In genomic region chr14:100651999-100652508, GRCh38 we compare ENCODE assay signal across 17 cellular contexts.
"Had no signal": no experiment of that assay in that cellular context is flagged by ENCODE, and none has a peak within 500 bp of the region (broad histone marks: within the 10 kb centered on the region; RNA-seq: fewer than 3 reads in every experiment).

No MANE protein-coding gene starts in this region.

- ATAC-seq: activated CD8-positive, alpha-beta T cell treated with anti-CD3 and anti-CD28 coated beads for 36 hours; activated naive CD8-positive, alpha-beta T cell treated with anti-CD3 and anti-CD28 coated beads, Interleukin-2, amount 50 U/mL, for 24 hours; gastroesophageal sphincter; left ventricle myocardium superior; stimulated activated effector memory CD8-positive, alpha-beta T cell treated with anti-CD3 and anti-CD28 coated beads, Interleukin-12 subunit alpha, Interleukin-12 subunit beta, amount 100 ng/mL, for 72 hours had no signal

- DNase-seq: activated CD4-positive, alpha-beta T cell treated with anti-CD3 and anti-CD28 coated beads for 4 hours; activated CD8-positive, alpha-beta memory T cell treated with anti-CD3 and anti-CD28 coated beads, Interleukin-2, amount 50 U/mL, for 48 hours; activated CD8-positive, alpha-beta T cell treated with anti-CD3 and anti-CD28 coated beads for 36 hours; activated naive CD4-positive, alpha-beta T cell treated with Interleukin-2 at 50 U/mL for 16 hours; activated naive CD8-positive, alpha-beta T cell treated with anti-CD3 and anti-CD28 coated beads, Interleukin-2, amount 50 U/mL, for 24 hours; dermis blood vessel endothelial cell; kidney; mesendoderm; ovary; small intestine; tibial artery; uterus; WERI-Rb-1 had no signal

- H3K27me3 ChIP-seq: ovary had no signal

- H3K4me3 Mint-ChIP-seq: activated CD8-positive, alpha-beta T cell treated with anti-CD3 and anti-CD28 coated beads for 36 hours; activated naive CD8-positive, alpha-beta T cell treated with anti-CD3 and anti-CD28 coated beads, Interleukin-2, amount 50 U/mL, for 24 hours; central memory CD8-positive, alpha-beta T cell; stimulated activated effector memory CD8-positive, alpha-beta T cell treated with anti-CD3 and anti-CD28 coated beads, Interleukin-12 subunit alpha, Interleukin-12 subunit beta, amount 100 ng/mL, for 72 hours had no signal

- H3K4me3 ChIP-seq: gastroesophageal sphincter, ovary, tibial artery, uterus had no signal

- H3K9me3 Mint-ChIP-seq: activated CD8-positive, alpha-beta T cell treated with anti-CD3 and anti-CD28 coated beads for 36 hours; activated naive CD8-positive, alpha-beta T cell treated with anti-CD3 and anti-CD28 coated beads, Interleukin-2, amount 50 U/mL, for 24 hours; central memory CD8-positive, alpha-beta T cell; stimulated activated effector memory CD8-positive, alpha-beta T cell treated with anti-CD3 and anti-CD28 coated beads, Interleukin-12 subunit alpha, Interleukin-12 subunit beta, amount 100 ng/mL, for 72 hours had no signal

- H3K4me1 Mint-ChIP-seq: central memory CD8-positive, alpha-beta T cell had no signal

- H3K4me1 ChIP-seq: uterus had no signal

- H3K36me3 Mint-ChIP-seq: stimulated activated effector memory CD8-positive, alpha-beta T cell treated with anti-CD3 and anti-CD28 coated beads, Interleukin-12 subunit alpha, Interleukin-12 subunit beta, amount 100 ng/mL, for 72 hours had no signal

- H3K9me3 ChIP-seq: gastroesophageal sphincter, ovary, tibial artery, uterus had no signal

- H3K36me3 ChIP-seq: gastroesophageal sphincter, ovary, tibial artery, uterus, WERI-Rb-1 had no signal

- H3K27ac Mint-ChIP-seq: activated CD8-positive, alpha-beta T cell treated with anti-CD3 and anti-CD28 coated beads for 36 hours; activated naive CD8-positive, alpha-beta T cell treated with anti-CD3 and anti-CD28 coated beads, Interleukin-2, amount 50 U/mL, for 24 hours; stimulated activated effector memory CD8-positive, alpha-beta T cell treated with anti-CD3 and anti-CD28 coated beads, Interleukin-12 subunit alpha, Interleukin-12 subunit beta, amount 100 ng/mL, for 72 hours had no signal

- H3K27ac ChIP-seq: gastroesophageal sphincter, ovary, tibial artery, uterus, WERI-Rb-1 had no signal
